In the genomic region with DNA sequence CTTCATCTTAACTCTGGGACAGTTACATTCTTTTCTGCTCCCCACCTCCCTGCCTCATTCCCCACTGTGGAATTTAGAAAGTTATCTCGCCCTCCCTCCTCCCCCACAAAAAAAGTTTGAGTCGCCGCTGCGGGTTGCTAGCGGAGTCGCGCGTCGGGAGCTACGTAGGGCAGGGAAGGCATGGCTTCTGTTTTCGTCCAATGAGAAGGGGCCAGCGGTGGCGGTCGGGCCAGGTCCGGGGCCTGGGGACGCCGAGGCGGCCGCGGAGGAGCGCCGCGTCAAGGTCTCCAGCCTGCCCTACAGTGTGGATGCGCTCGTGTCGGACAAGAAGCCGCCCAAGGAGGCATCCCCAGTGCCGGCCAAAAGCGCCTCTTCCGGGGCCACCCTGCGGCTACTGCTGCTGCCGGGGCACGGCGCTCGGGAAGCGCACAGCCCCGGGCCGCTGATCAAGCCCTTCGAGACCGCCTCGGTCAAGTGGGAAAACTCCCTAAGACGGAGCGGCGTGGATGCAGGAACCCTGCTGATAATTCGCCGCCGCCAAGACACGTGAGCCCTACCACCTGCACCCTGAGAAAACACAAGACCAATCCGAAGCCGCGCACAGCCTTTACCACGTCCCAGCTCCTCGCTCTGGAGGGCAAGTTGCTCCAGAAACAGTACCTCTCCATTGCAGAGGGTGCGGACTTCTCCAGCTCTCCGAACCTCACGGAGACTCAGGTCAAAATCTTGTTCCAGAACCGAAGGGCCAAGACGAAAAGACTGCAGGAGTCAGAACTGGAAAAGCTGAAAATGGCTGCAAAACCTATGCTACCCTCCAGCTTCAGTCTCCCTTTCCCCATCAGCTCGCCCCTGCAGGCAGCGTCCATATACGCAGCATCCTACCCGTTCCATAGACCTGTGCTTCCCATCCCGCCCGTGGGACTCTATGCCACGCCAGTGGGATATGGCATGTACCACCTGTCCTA, we compare ENCODE assay signal across 8 cellular contexts. TPM values are rescaled to one million over a fixed set of nuclear protein-coding genes. Genes with fewer than 3 reads are reported as not detected.
DNase-seq lines count a peak whose midpoint lies in the region; ATAC-seq and TF ChIP-seq lines count a peak whose summit lies in the region.

No MANE protein-coding gene starts in this region.

- H3K36me3 Mint-ChIP-seq in osteocyte (ENCODE audit: unreplicated experiment) = no peaks in the 10 kb centered on the region

- no peak overlapping the region for H3K27ac ChIP-seq in suprapubic skin

- no peak for TF ChIP-seq CTCF in osteocyte (IDR thresholded peaks at IDR 0.05)
- TF ChIP-seq CTCF in suprapubic skin (IDR thresholded peaks at IDR 0.05) = no peak

- H3K9me3 ChIP-seq in suprapubic skin = no peaks in the 10 kb centered on the region

- H3K27me3 Mint-ChIP-seq in osteocyte (ENCODE audit: unreplicated experiment) = peaks cover 88% of the 10 kb centered on the region

- H3K27me3 ChIP-seq in suprapubic skin = peaks cover 72% of the 10 kb centered on the region

- no peak for TF ChIP-seq EP300 in suprapubic skin (IDR thresholded peaks at IDR 0.05)

- no peak for TF ChIP-seq POLR2A in suprapubic skin (IDR thresholded peaks at IDR 0.05)

- no peaks in the 10 kb centered on the region for H3K9me3 Mint-ChIP-seq in osteocyte (ENCODE audit: unreplicated experiment)

- DNase-seq in NCI-H1417 treated with DMSO at 0.1 percent for 48 hours (lab: John Stamatoyannopoulos, UW) = peak; percentile 21
- DNase-seq in activated CD8-positive, alpha-beta memory T cell treated with anti-CD3 and anti-CD28 coated beads, Interleukin-2, amount 50 U/mL, for 4 hours = peak; percentile 42
- DNase-seq in osteocyte (ENCODE audit: extremely low spot score, unreplicated experiment) = no peak
- DNase-seq in suprapubic skin (ENCODE audit: low spot score in 2 of 2) = no peak
- no peak for DNase-seq in HuH-7.5 (ENCODE audit: low spot score)
- DNase-seq in NCI-H187 treated with DMSO at 0.1 percent for 48 hours (lab: John Stamatoyannopoulos, UW) = no peak

- H3K27ac Mint-ChIP-seq in osteocyte (ENCODE audit: unreplicated experiment) = no peak overlapping the region

- peaks cover 13% of the 10 kb centered on the region for H3K4me1 ChIP-seq in suprapubic skin

- WGBS in suprapubic skin = 6% methylated on average over 52 of the region's 65 CpGs

- H3K36me3 ChIP-seq in suprapubic skin = no peaks in the 10 kb centered on the region

- peak overlapping the region; percentile 53 for H3K4me3 Mint-ChIP-seq in osteocyte (ENCODE audit: unreplicated experiment)

- ATAC-seq in esophagus mucosa = peak; percentile 37
- ATAC-seq in GM21423 (IDR thresholded peaks at IDR 0.05; ENCODE audit: unreplicated experiment) = no peak

- peak overlapping the region; percentile 39 for H3K4me3 ChIP-seq in suprapubic skin

- peaks cover 8% of the 10 kb centered on the region for H3K4me1 Mint-ChIP-seq in osteocyte (ENCODE audit: unreplicated experiment)

RNA-seq across cellular contexts. Expression of gene OR4D1, which starts 8.9 kb away (rescaled TPM):
- total RNA-seq in esophagus mucosa = not detected
- 0.11 TPM in 1 of 2 replicates, not detected in the other for total RNA-seq in osteocyte
- not detected for total RNA-seq in suprapubic skin

RNA-seq across cellular contexts. Expression of gene OR4D2, which starts 9.7 kb away (rescaled TPM):
- total RNA-seq in esophagus mucosa (not detected), osteocyte (not detected in 2 replicates), suprapubic skin (not detected)

RNA-seq across cellular contexts. Expression of gene EPX, which starts 35.4 kb away (rescaled TPM):
- total RNA-seq in esophagus mucosa (not detected), osteocyte (not detected in 2 replicates), suprapubic skin (under 1 TPM in 1 of 4 donors, not detected in 3; 0.25 TPM)

Comparison
In these comparisons a context has a peak if more than half of its experiments do, and no peak if none do; other contexts are left out.
1. DNase-seq: peak in NCI-H1417 treated with DMSO at 0.1 percent for 48 hours (single experiment) and activated CD8-positive, alpha-beta memory T cell treated with anti-CD3 and anti-CD28 coated beads, Interleukin-2, amount 50 U/mL, for 4 hours (single experiment); none in osteocyte (single experiment), suprapubic skin (0 of 2), HuH-7.5 (single experiment) and NCI-H187 treated with DMSO at 0.1 percent for 48 hours (single experiment).